Comparison of ENCODE assay signal across 16 cellular contexts in genomic region chr4:180809439-180809838, GRCh38.
"Had no signal": no experiment of that assay in that cellular context is flagged by ENCODE, and none has a peak within 500 bp of the region (broad histone marks: within the 10 kb centered on the region; RNA-seq: fewer than 3 reads in every experiment).

No MANE protein-coding gene starts in this region.

- H3K27ac ChIP-seq: cardiac muscle cell, colonic mucosa, epithelial cell of prostate, tibial artery had no signal

- ATAC-seq: activated CD8-positive, alpha-beta T cell treated with anti-CD3 and anti-CD28 coated beads for 36 hours; mucosa of descending colon; stimulated activated naive CD8-positive, alpha-beta T cell treated with anti-CD3 and anti-CD28 coated beads, Interleukin-15, Interleukin-2, amounts not matched to agents 100 U/mL and 50 U/mL, for 24 hours had no signal

- H3K4me1 ChIP-seq: colonic mucosa, tibial artery had no signal

- H3K4me3 ChIP-seq: cardiac muscle cell, colonic mucosa, mucosa of descending colon, tibial artery had no signal

- DNase-seq: activated B cell treated with CpG ODN at 0.5 μM for 24 hours; activated CD4-positive, alpha-beta T cell treated with anti-CD3 and anti-CD28 coated beads, Interleukin-2, amount 10 ng/mL, durations not matched to agents 24 days and 14 days; activated CD8-positive, alpha-beta T cell treated with anti-CD3 and anti-CD28 coated beads for 36 hours; activated effector memory CD4-positive, alpha-beta T cell treated with Interleukin-2 at 50 U/mL for 16 hours; activated T-cell treated with anti-CD3 and anti-CD28 coated beads, Interleukin-2, amount 50 U/mL, for 1 hour; colonic mucosa; endodermal cell; mesenchymal stem cell; mucosa of descending colon; naive B cell; stimulated activated naive CD8-positive, alpha-beta T cell treated with anti-CD3 and anti-CD28 coated beads, Interleukin-15, Interleukin-2, amounts not matched to agents 100 U/mL and 50 U/mL, for 24 hours; substantia nigra; T-helper 9 cell; tibial artery had no signal

- H3K9me3 ChIP-seq: colonic mucosa, mucosa of descending colon, tibial artery had no signal

- H3K36me3 ChIP-seq: cardiac muscle cell, colonic mucosa, tibial artery had no signal

- H3K27me3 ChIP-seq: cardiac muscle cell, colonic mucosa, tibial artery had no signal
